Comparison of ENCODE assay signal across 16 cellular contexts in the genomic region with DNA sequence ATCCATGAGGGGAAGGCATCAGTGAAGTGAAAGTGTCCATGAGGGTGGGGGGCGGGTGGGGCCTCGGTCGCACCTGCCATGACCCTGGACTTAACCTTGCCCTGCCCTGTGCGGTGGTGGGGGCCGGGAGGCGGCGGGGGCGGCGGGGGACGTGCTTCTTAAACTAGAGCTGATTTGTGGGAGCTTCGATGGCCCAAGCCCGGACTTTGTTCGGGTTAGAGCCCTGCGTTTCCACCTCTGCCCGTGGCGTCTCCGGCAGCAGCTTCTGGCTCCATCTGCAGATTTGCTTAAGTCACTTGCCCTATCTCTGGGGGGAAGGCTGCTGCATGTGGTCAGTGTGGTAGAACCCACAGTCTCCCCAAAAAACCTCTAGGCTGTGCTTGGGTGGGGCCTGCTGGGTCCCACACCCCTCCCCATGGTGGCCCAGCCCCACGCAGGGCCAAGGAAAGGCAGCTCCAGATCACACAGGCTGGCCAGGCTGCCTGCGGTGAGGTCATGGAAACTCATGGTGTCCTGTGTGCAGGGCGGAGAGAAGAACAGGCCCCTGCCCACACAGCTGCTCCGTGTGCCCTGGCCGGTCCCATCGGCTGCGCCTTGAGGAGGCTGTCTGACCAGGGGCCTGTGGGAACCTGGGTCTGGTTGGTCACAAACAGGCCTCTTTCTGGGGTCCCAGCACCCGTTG.
A peak's percentile ranks its signal among the peaks of the same experiment; 100 is the strongest.
DNase-seq lines count a peak whose midpoint lies in the region; ATAC-seq and TF ChIP-seq lines count a peak whose summit lies in the region.
"Had no signal": no experiment of that assay in that cellular context is flagged by ENCODE, and none has a peak within 500 bp of the region (broad histone marks: within the 10 kb centered on the region; RNA-seq: fewer than 3 reads in every experiment).

No MANE protein-coding gene starts in this region.

- no peaks in the 10 kb centered on the region for H3K36me3 ChIP-seq in ascending aorta
- no peaks in the 10 kb centered on the region for H3K36me3 ChIP-seq in naive thymus-derived CD4-positive, alpha-beta T cell (ENCODE audit: control insufficient read depth in 2 of 3, insufficient read depth in 3 of 3, low read length in 3 of 3)
- H3K36me3 ChIP-seq in tibial nerve, result no peaks in the 10 kb centered on the region

- CTCF ChIA-PET in naive thymus-derived CD4-positive, alpha-beta T cell (lab: Charles Lee), result no interaction called here

- H3K27ac ChIP-seq in ascending aorta (peak overlapping the region; percentile 97 to 98), tibial nerve (peak overlapping the region; percentile 31 to 82 (median 68))
- H3K27ac ChIP-seq in naive thymus-derived CD4-positive, alpha-beta T cell (ENCODE audit: low read depth, low read length), result no peak overlapping the region
- H3K27ac ChIP-seq: SK-N-MC had no signal

- no peak overlapping the region for H3K4me3 Mint-ChIP-seq in naive thymus-derived CD4-positive, alpha-beta T cell
- no peak overlapping the region for H3K4me3 Mint-ChIP-seq in activated T-helper 2 cell treated with anti-CD3 and anti-CD28 coated beads, Interferon-gamma antibody, Interleukin-2, Interleukin-4, amounts not matched to agents 10 μg/mL and 5 μg/mL and 100 μg/mL, durations not matched to agents 14 hours and 24 hours and 36 hours (ENCODE audit: low read depth)

- no peaks in the 10 kb centered on the region for H3K36me3 Mint-ChIP-seq in naive thymus-derived CD4-positive, alpha-beta T cell
- no peaks in the 10 kb centered on the region for H3K36me3 Mint-ChIP-seq in activated T-helper 2 cell treated with anti-CD3 and anti-CD28 coated beads, Interferon-gamma antibody, Interleukin-2, Interleukin-4, amounts not matched to agents 10 μg/mL and 5 μg/mL and 100 μg/mL, durations not matched to agents 14 hours and 24 hours and 36 hours (ENCODE audit: low read depth)

- H3K9me3 ChIP-seq in ascending aorta, result no peaks in the 10 kb centered on the region
- H3K9me3 ChIP-seq in naive thymus-derived CD4-positive, alpha-beta T cell (ENCODE audit: control insufficient read depth in 2 of 3, low read length in 3 of 3), result no peaks in the 10 kb centered on the region
- no peaks in the 10 kb centered on the region for H3K9me3 ChIP-seq in tibial nerve

- H3K9me3 Mint-ChIP-seq in naive thymus-derived CD4-positive, alpha-beta T cell, result no peaks in the 10 kb centered on the region
- H3K9me3 Mint-ChIP-seq in activated T-helper 2 cell treated with anti-CD3 and anti-CD28 coated beads, Interferon-gamma antibody, Interleukin-2, Interleukin-4, amounts not matched to agents 10 μg/mL and 5 μg/mL and 100 μg/mL, durations not matched to agents 14 hours and 24 hours and 36 hours, result no peaks in the 10 kb centered on the region

- 75 to 77% methylated on average over 18 to 23 of the region's 25 CpGs for WGBS in tibial nerve, 2 donors

- H3K4me1 ChIP-seq in ascending aorta, result peaks cover 34 to 73% of the 10 kb centered on the region in 2 donors
- peaks cover 0 to 7% of the 10 kb centered on the region in 2 donors for H3K4me1 ChIP-seq in naive thymus-derived CD4-positive, alpha-beta T cell (ENCODE audit: control insufficient read depth in 2 of 2, insufficient read depth in 2 of 2, low read length in 2 of 2)
- H3K4me1 ChIP-seq in tibial nerve, result peaks cover 0 to 87% (median 45%) of the 10 kb centered on the region in 4 donors

- peak in 1 of 2 donors; percentile 49 for TF ChIP-seq EP300 in tibial nerve (IDR thresholded peaks at IDR 0.05)

- H3K4me3 ChIP-seq in ascending aorta (peak overlapping the region in 1 of 2 donors; percentile 37), tibial nerve (no peak overlapping the region)
- no peak overlapping the region for H3K4me3 ChIP-seq in naive thymus-derived CD4-positive, alpha-beta T cell (ENCODE audit: low read length)
- H3K4me3 ChIP-seq: SK-N-MC had no signal

- peaks cover 23 to 64% (median 58%) of the 10 kb centered on the region in 7 donors for H3K4me1 Mint-ChIP-seq in naive thymus-derived CD4-positive, alpha-beta T cell
- peaks cover 14% of the 10 kb centered on the region for H3K4me1 Mint-ChIP-seq in activated T-helper 2 cell treated with anti-CD3 and anti-CD28 coated beads, Interferon-gamma antibody, Interleukin-2, Interleukin-4, amounts not matched to agents 10 μg/mL and 5 μg/mL and 100 μg/mL, durations not matched to agents 14 hours and 24 hours and 36 hours (ENCODE audit: low read depth)

- DNase-seq in ascending aorta (ENCODE audit: low spot score in 2 of 2) (peak; percentile 62 to 92), cardiac septum (ENCODE audit: low spot score) (peak; percentile 92), tibial nerve (ENCODE audit: low spot score in 2 of 2) (peak; percentile 64 to 65), SK-N-DZ (ENCODE audit: low spot score) (no peak), glomerular visceral epithelial cell (ENCODE audit: extremely low spot score) (no peak)
- peak in 1 of 9 donors; percentile 4 for DNase-seq in naive thymus-derived CD4-positive, alpha-beta T cell
- no peak for DNase-seq in activated T-helper 2 cell treated with anti-CD3 and anti-CD28 coated beads, Interferon-gamma antibody, Interleukin-2, Interleukin-4, amounts not matched to agents 10 μg/mL and 5 μg/mL and 100 μg/mL, durations not matched to agents 14 hours and 24 hours and 36 hours (ENCODE audit: low spot score)
- DNase-seq: activated gamma-delta T cell treated with Interleukin-2 at 50 U/mL for 16 hours; Calu3; midbrain; NCI-H1417; NCI-H526; stimulated activated CD4-positive, alpha-beta T cell treated with anti-CD3 and anti-CD28 coated beads, Interleukin-12 subunit alpha, Interleukin-12 subunit beta, amount 100 ng/mL, for 4 hours; stimulated activated CD8-positive, alpha-beta memory T cell treated with anti-CD3 and anti-CD28 coated beads, Interleukin-4, amount 100 ng/mL, for 48 hours had no signal

- POLR2A ChIA-PET in naive thymus-derived CD4-positive, alpha-beta T cell (lab: Charles Lee), result no interaction called here

- H3K27me3 ChIP-seq in ascending aorta (no peaks in the 10 kb centered on the region), tibial nerve (no peaks in the 10 kb centered on the region)
- no peaks in the 10 kb centered on the region for H3K27me3 ChIP-seq in naive thymus-derived CD4-positive, alpha-beta T cell (ENCODE audit: control insufficient read depth in 2 of 2, insufficient read depth in 2 of 2, low read length in 2 of 2)

- ATAC-seq in naive thymus-derived CD4-positive, alpha-beta T cell, result peak; percentile 48
- no peak for ATAC-seq in HG02759 (IDR thresholded peaks at IDR 0.05; ENCODE audit: unreplicated experiment)

- peak overlapping the region in 1 of 9 donors; percentile 82 for H3K27ac Mint-ChIP-seq in naive thymus-derived CD4-positive, alpha-beta T cell
- no peak overlapping the region for H3K27ac Mint-ChIP-seq in activated T-helper 2 cell treated with anti-CD3 and anti-CD28 coated beads, Interferon-gamma antibody, Interleukin-2, Interleukin-4, amounts not matched to agents 10 μg/mL and 5 μg/mL and 100 μg/mL, durations not matched to agents 14 hours and 24 hours and 36 hours

- no peak for TF ChIP-seq POLR2A in tibial nerve (IDR thresholded peaks at IDR 0.05)

- H3K27me3 Mint-ChIP-seq in naive thymus-derived CD4-positive, alpha-beta T cell, result no peaks in the 10 kb centered on the region
- peaks cover 3% of the 10 kb centered on the region for H3K27me3 Mint-ChIP-seq in activated T-helper 2 cell treated with anti-CD3 and anti-CD28 coated beads, Interferon-gamma antibody, Interleukin-2, Interleukin-4, amounts not matched to agents 10 μg/mL and 5 μg/mL and 100 μg/mL, durations not matched to agents 14 hours and 24 hours and 36 hours (ENCODE audit: low read depth)

- intact Hi-C loops in ascending aorta (cut with DNase I) (loop anchor here (1.0 to 5.0 kb wide), 5 partner anchors 40 to 324 kb away; partner anchors contain the start of genes INPP5A and STK32C), cardiac septum (cut with DNase I) (loop anchor here (1.0 to 5.0 kb wide), 3 partner anchors 94 to 234 kb away; partner anchors contain the start of genes INPP5A and PWWP2B)
- intact Hi-C loops in naive thymus-derived CD4-positive, alpha-beta T cell (cut with micrococcal nuclease), result no loop called here
- intact Hi-C loops in activated T-helper 2 cell treated with anti-CD3 and anti-CD28 coated beads, Interferon-gamma antibody, Interleukin-2, Interleukin-4, amounts not matched to agents 10 μg/mL and 5 μg/mL and 100 μg/mL, durations not matched to agents 14 hours and 24 hours and 36 hours (cut with micrococcal nuclease), result loop anchor here (10.0 kb wide), 1 partner anchor 246 kb away; no protein-coding TSS in a partner anchor

- TF ChIP-seq CTCF in ascending aorta (IDR thresholded peaks at IDR 0.05) (no peak), tibial nerve (IDR thresholded peaks at IDR 0.05) (no peak)

Comparison
In these comparisons a context has a peak if more than half of its experiments do, and no peak if none do; other contexts are left out.
1. DNase-seq: peak in ascending aorta (2 of 2), cardiac septum (single experiment) and tibial nerve (2 of 2); none in SK-N-DZ (single experiment), glomerular visceral epithelial cell (single experiment) and activated T-helper 2 cell treated with anti-CD3 and anti-CD28 coated beads, Interferon-gamma antibody, Interleukin-2, Interleukin-4, amounts not matched to agents 10 μg/mL and 5 μg/mL and 100 μg/mL, durations not matched to agents 14 hours and 24 hours and 36 hours (single experiment).
2. intact Hi-C loops: an anchor here in ascending aorta (1.0 to 5.0 kb wide), cardiac septum (1.0 to 5.0 kb wide) and activated T-helper 2 cell treated with anti-CD3 and anti-CD28 coated beads, Interferon-gamma antibody, Interleukin-2, Interleukin-4, amounts not matched to agents 10 μg/mL and 5 μg/mL and 100 μg/mL, durations not matched to agents 14 hours and 24 hours and 36 hours (10.0 kb wide); none called in naive thymus-derived CD4-positive, alpha-beta T cell.